11 cellular contexts compared by ENCODE assay signal in genomic region chr3:52090620-52091468, GRCh38. TPM values are rescaled to one million over a fixed set of nuclear protein-coding genes. Genes with fewer than 3 reads are reported as not detected.
DNase-seq lines count a peak whose midpoint lies in the region; ATAC-seq and TF ChIP-seq lines count a peak whose summit lies in the region.
"Had no signal": no experiment of that assay in that cellular context is flagged by ENCODE, and none has a peak within 500 bp of the region (broad histone marks: within the 10 kb centered on the region; RNA-seq: fewer than 3 reads in every experiment).

No MANE protein-coding gene starts in this region.

- peak overlapping the region; percentile 53 to 93; a peak in 3 of 4 replicates for H3K27ac ChIP-seq in SK-N-SH (ENCODE audit: low read depth in 2 of 2, low read length in 1 of 2)
- peak overlapping the region in 3 of 4 donors; percentile 23 to 68 (median 50) for H3K27ac ChIP-seq in esophagus squamous epithelium
- peak overlapping the region; percentile 28 to 58 (median 37) for H3K27ac ChIP-seq in transverse colon
- H3K27ac ChIP-seq: Peyer's patch had no signal

- no peak for DNase-seq in SK-N-SH
- no peak for DNase-seq in esophagus squamous epithelium (lab: John Stamatoyannopoulos, UW)
- DNase-seq in transverse colon = no peak
- no peak for DNase-seq in HK-2 (ENCODE audit: unreplicated experiment)
- no peak for DNase-seq in activated CD8-positive, alpha-beta memory T cell treated with anti-CD3 and anti-CD28 coated beads, Interleukin-2, amount 50 U/mL, for 4 hours
- DNase-seq: activated CD4-positive, alpha-beta T cell treated with anti-CD3 and anti-CD28 coated beads for 1 hour; NCI-H2029 treated with DMSO at 0.1 percent for 48 hours; Peyer's patch had no signal

- H3K4me3 ChIP-seq in SK-N-SH (ENCODE audit: low read depth in 2 of 2, low read length in 1 of 2) (no peak overlapping the region), esophagus squamous epithelium (no peak overlapping the region), transverse colon (no peak overlapping the region)
- H3K4me3 ChIP-seq: Peyer's patch had no signal

- H3F3A ChIP-seq in SK-N-SH (replicated peaks; ENCODE audit: insufficient read depth) = peaks cover 12% of the 10 kb centered on the region

- TF ChIP-seq EP300 in SK-N-SH (IDR thresholded peaks at IDR 0.05; ENCODE audit: borderline replicate concordance in 1 of 2, low read depth in 1 of 2, low read length in 1 of 2) (no peak), transverse colon (IDR thresholded peaks at IDR 0.05; ENCODE audit: low read depth) (no peak)

- H3K9ac ChIP-seq in SK-N-SH = peak overlapping the region; percentile 73

- H3K9me3 ChIP-seq in SK-N-SH = no peaks in the 10 kb centered on the region
- H3K9me3 ChIP-seq in esophagus squamous epithelium = no peaks in the 10 kb centered on the region
- no peaks in the 10 kb centered on the region for H3K9me3 ChIP-seq in transverse colon
- H3K9me3 ChIP-seq: Peyer's patch had no signal

- H3K36me3 Mint-ChIP-seq in nephron (ENCODE audit: low read depth) = peaks cover 4% of the 10 kb centered on the region

- no peak for TF ChIP-seq RAD21 in SK-N-SH (IDR thresholded peaks at IDR 0.05; ENCODE audit: low read length)

- TF ChIP-seq POLR2A in esophagus squamous epithelium (IDR thresholded peaks at IDR 0.05) = no peak
- no peak for TF ChIP-seq POLR2A in transverse colon (IDR thresholded peaks at IDR 0.05)

- H3K4me1 ChIP-seq in SK-N-SH (ENCODE audit: control insufficient read depth in 1 of 2, insufficient read depth in 2 of 2, low read depth in 1 of 2, low read length in 1 of 2) (peaks cover 28 to 53% of the 10 kb centered on the region in 2 experiments), esophagus squamous epithelium (peaks cover 0 to 52% (median 20%) of the 10 kb centered on the region in 3 donors), transverse colon (peaks cover 0 to 12% (median 4%) of the 10 kb centered on the region in 4 donors)

- H3K79me2 ChIP-seq in SK-N-SH (ENCODE audit: insufficient read depth) = no peaks in the 10 kb centered on the region; the same call in 1 of the 2 replicates

- H3K36me3 ChIP-seq in SK-N-SH (replicated peaks in 1 of 2; ENCODE audit: control insufficient read depth in 1 of 2, insufficient read depth in 2 of 2, low read length in 1 of 2) (no peaks in the 10 kb centered on the region), esophagus squamous epithelium (no peaks in the 10 kb centered on the region), transverse colon (no peaks in the 10 kb centered on the region)
- H3K36me3 ChIP-seq: Peyer's patch had no signal

- POLR2A ChIA-PET in SK-N-SH (lab: Yijun Ruan, JAX) = no interaction called here

- H3K4me1 Mint-ChIP-seq in nephron = peaks cover 83% of the 10 kb centered on the region

- intact Hi-C loops in esophagus squamous epithelium (cut with DNase I) (no loop called here), transverse colon (cut with DNase I; ENCODE audit: low total_unique reads) (no loop called here)

- no peak for TF ChIP-seq CTCF in SK-N-SH (IDR thresholded peaks at IDR 0.05)
- no peak for TF ChIP-seq CTCF in esophagus squamous epithelium (IDR thresholded peaks at IDR 0.05)
- peak in 1 of 3 experiments; percentile 12 for TF ChIP-seq CTCF in nephron (IDR thresholded peaks at IDR 0.05; ENCODE audit: unreplicated experiment in 3 of 3)
- no peak for TF ChIP-seq CTCF in transverse colon (IDR thresholded peaks at IDR 0.05)

- no peaks in the 10 kb centered on the region for H3K9me3 Mint-ChIP-seq in nephron

- H3K27me3 ChIP-seq in SK-N-SH (ENCODE audit: insufficient read depth) (no peaks in the 10 kb centered on the region), esophagus squamous epithelium (no peaks in the 10 kb centered on the region), transverse colon (no peaks in the 10 kb centered on the region)
- H3K27me3 ChIP-seq: Peyer's patch had no signal

- H2AFZ ChIP-seq in SK-N-SH (ENCODE audit: low read depth) = peak overlapping the region; percentile 53

- WGBS in SK-N-SH (ENCODE audit: low lambda C conversion rate) = 97% methylated on average over 8 of the region's 12 CpGs
- 91 to 100% methylated on average over 1 to 10 of the region's 12 CpGs for WGBS in esophagus squamous epithelium, 2 donors
- 97% methylated on average over 12 of the region's 12 CpGs; no CpG with 5 or more reads in 1 of the 2 donors for WGBS in transverse colon (ENCODE audit: low coverage in 1 of 2), 2 donors

- CTCF ChIA-PET in SK-N-SH (lab: Yijun Ruan, JAX) = interaction anchor here (0.8 to 2.7 kb wide), 8 partner anchors 9 to 89 kb away, joined by 3 to 11 read pairs (median 4); partner anchors contain the start of gene DUSP7

- peak overlapping the region; percentile 46 for H3K4me2 ChIP-seq in SK-N-SH

- H3K4me3 Mint-ChIP-seq in nephron = no peak overlapping the region

- no peaks in the 10 kb centered on the region for H3K9me2 ChIP-seq in SK-N-SH

- in situ Hi-C loops in transverse colon (cut with MboI; ENCODE audit: low pct_ligation_motif_present in 1 of 4, low pct_unique_long_range_greater_than_20kb in 1 of 4, low sequenced_read_pairs in 3 of 4) = no loop called here

- peaks cover 5% of the 10 kb centered on the region for H3K27me3 Mint-ChIP-seq in nephron (ENCODE audit: low read depth)

- H4K20me1 ChIP-seq in SK-N-SH (ENCODE audit: insufficient read depth) = no peaks in the 10 kb centered on the region

- H3K27ac Mint-ChIP-seq in nephron = peak overlapping the region; percentile 94 to 99 (median 96)

- ATAC-seq in GM21786 (IDR thresholded peaks at IDR 0.05; ENCODE audit: unreplicated experiment) (no peak), HG03354 (IDR thresholded peaks at IDR 0.05; ENCODE audit: poor library complexity, severe bottlenecking, unreplicated experiment) (no peak)

TF ChIP-seq in SK-N-SH, 30 proteins besides CTCF, POLR2A, EP300 and RAD21:
- no peak for TF ChIP-seq RXRA (IDR thresholded peaks at IDR 0.05; ENCODE audit: borderline replicate concordance, low read depth)
- no peak for TF ChIP-seq CHD2 (IDR thresholded peaks at IDR 0.05; ENCODE audit: low read length, partially characterized antibody)
- no peak for TF ChIP-seq GATA2 (CRISPR knock-in tag; IDR thresholded peaks at IDR 0.05)
- TF ChIP-seq ZBTB33 (IDR thresholded peaks at IDR 0.05; ENCODE audit: borderline replicate concordance, low read depth) = no peak
- TF ChIP-seq POLR2AphosphoS5 (IDR thresholded peaks at IDR 0.05; ENCODE audit: low read depth, low read length) = no peak
- no peak for TF ChIP-seq FOXM1 (IDR thresholded peaks at IDR 0.05; ENCODE audit: low read depth)
- TF ChIP-seq FOSL2 (IDR thresholded peaks at IDR 0.05; ENCODE audit: borderline replicate concordance, low read depth) = no peak
- no peak for TF ChIP-seq USF1 (IDR thresholded peaks at IDR 0.05; ENCODE audit: borderline replicate concordance, low read depth)
- TF ChIP-seq PBX3 (IDR thresholded peaks at IDR 0.05) = no peak

RNA-seq across cellular contexts. Expression of gene DUSP7, which starts 34.5 kb away (rescaled TPM):
- polyA plus RNA-seq in SK-N-SH (2012; rRNA removed) = 24.3 and 25.8 TPM in 2 replicates
- polyA plus RNA-seq in SK-N-SH (2012; cell fraction: cytosol; rRNA removed) = 13.1 and 20.1 TPM in 2 replicates
- 14.4 and 15.6 TPM in 2 replicates for polyA plus RNA-seq in SK-N-SH (2012; cell fraction: nucleus; rRNA removed)
- total RNA-seq in esophagus squamous epithelium (100 to 1,000 TPM in 1 of 4 donors, 10 to 100 TPM in 3; 49.3 to 105 (median 62.1) TPM), transverse colon (1 to 10 TPM; 2.2 to 8.2 (median 6.2) TPM)

Comparison
In these comparisons a context has a peak if more than half of its experiments do, and no peak if none do; other contexts are left out.
1. RNA of gene DUSP7, which starts 34.5 kb away (total RNA-seq): 49.3 to 105 TPM in esophagus squamous epithelium; 2.2 to 8.2 TPM in transverse colon; every median in the first group is over 4 times any median in the second.
2. Peak in every context shown above with its lines, with median percentiles within 50 percentile points of each other: H3K27ac ChIP-seq.